ENCODE assay signal across 8 cellular contexts in the genomic region with DNA sequence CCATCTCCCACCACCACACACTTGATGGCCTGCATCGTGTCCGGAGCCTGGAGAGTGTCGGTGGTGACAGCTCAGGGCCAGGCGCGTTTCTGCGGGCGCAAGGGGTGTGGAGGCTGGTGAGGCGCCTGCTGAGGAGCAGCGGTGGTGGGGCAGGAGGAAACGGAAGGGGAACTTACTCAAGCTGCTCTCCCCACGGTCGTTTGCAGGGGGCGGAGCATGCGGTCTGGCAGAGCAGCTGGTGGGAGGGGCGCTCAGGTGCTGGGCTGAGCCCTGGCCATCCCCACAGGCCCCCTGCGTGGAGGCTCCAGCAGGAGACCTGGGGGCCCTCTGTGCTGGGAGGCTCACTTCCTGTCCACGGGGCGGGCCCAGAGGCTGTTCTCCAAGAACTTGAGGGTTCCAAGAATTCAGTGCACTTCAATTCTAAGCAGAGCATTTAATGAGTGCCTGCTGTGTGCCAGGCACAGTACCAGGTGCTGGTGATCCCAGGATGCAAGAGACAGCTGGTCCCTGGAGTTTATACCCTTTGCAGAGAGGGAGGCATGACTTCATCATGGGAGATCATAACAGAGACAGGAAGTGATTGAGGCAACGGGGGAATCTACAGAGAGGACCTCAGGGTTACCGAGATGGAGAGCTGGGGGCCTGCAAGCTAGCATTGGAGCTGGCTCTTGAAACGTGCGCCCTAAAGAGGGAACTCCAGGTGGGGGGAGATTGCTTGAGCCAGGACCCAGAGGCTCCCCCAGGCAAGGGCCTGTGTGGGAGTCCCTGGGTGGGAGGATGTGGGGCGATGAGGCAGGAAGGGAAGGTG. TPM values are rescaled to one million over a fixed set of nuclear protein-coding genes. Genes with fewer than 3 reads are reported as not detected.
DNase-seq lines count a peak whose midpoint lies in the region; ATAC-seq and TF ChIP-seq lines count a peak whose summit lies in the region.

A gene (minus strand): TSS at position 156 of the 808 bp plus-strand sequence. CDS start 121 bp downstream, at position 35.

- peak within 1 kb of the TSS; percentile 19 for H4K5ac ChIP-seq in IMR-90 (ENCODE audit: low read depth, low read length)

- H4K91ac ChIP-seq in IMR-90 (ENCODE audit: insufficient read depth, low read depth, low read length) = peak within 1 kb of the TSS; percentile 81

- TF ChIP-seq RAD21 in IMR-90 (IDR thresholded peaks at IDR 0.05; ENCODE audit: low read length) = no peak

- no peak within 1 kb of the TSS for H3K56ac ChIP-seq in IMR-90 (ENCODE audit: extremely low read depth, insufficient read depth, low read length)

- peak within 1 kb of the TSS; percentile 88 for H3K4ac ChIP-seq in IMR-90 (ENCODE audit: low read depth, low read length)

- H3K4me3 ChIP-seq in BJ (ENCODE audit: low read depth, low read length) = peak within 1 kb of the TSS; percentile 39
- H3K4me3 ChIP-seq in IMR-90 (ENCODE audit: insufficient read depth, low read depth, low read length) = peak within 1 kb of the TSS; percentile 34
- peak within 1 kb of the TSS; percentile 63 for H3K4me3 ChIP-seq in WI38 (ENCODE audit: low read depth, low read length)
- H3K4me3 ChIP-seq in right lobe of liver = peak within 1 kb of the TSS; percentile 10 to 47 (median 17)

- peak within 1 kb of the TSS; percentile 95 for H2AFZ ChIP-seq in IMR-90 (replicated peaks; ENCODE audit: low read length, poor library complexity)

- intact Hi-C loops in IMR-90 (cut with micrococcal nuclease) = no loop called here
- intact Hi-C loops in right lobe of liver (cut with DNase I) = no loop called here

- TF ChIP-seq POLR2A in IMR-90 (IDR thresholded peaks at IDR 0.05; ENCODE audit: low read depth, low read length) (no peak), right lobe of liver (IDR thresholded peaks at IDR 0.05) (peak; percentile 17)

- H3K9me1 ChIP-seq in IMR-90 (ENCODE audit: insufficient read depth, low read length) = peaks cover 3% of the 10 kb centered on the region

- H3K27me3 ChIP-seq in BJ (ENCODE audit: control insufficient read depth, insufficient read depth, low read length) = no peaks in the 10 kb centered on the region; the same call in 1 of the 2 replicates
- H3K27me3 ChIP-seq in IMR-90 (ENCODE audit: control insufficient read depth, insufficient read depth, low read length) = no peaks in the 10 kb centered on the region
- no peaks in the 10 kb centered on the region for H3K27me3 ChIP-seq in right lobe of liver

- POLR2A ChIA-PET in BJ (lab: Charles Lee) (no interaction called here), IMR-90 (lab: Charles Lee; ENCODE audit: unreplicated experiment) (no interaction called here)

- H4K20me1 ChIP-seq in IMR-90 (ENCODE audit: insufficient read depth, low read length) = no peaks in the 10 kb centered on the region

- H2BK5ac ChIP-seq in IMR-90 (ENCODE audit: low read depth, low read length, poor library complexity, severe bottlenecking) = peak within 1 kb of the TSS; percentile 12

- dilution Hi-C loops in IMR-90 (cut with HindIII; ENCODE audit: low sequenced_read_pairs, unreplicated experiment) = no loop called here

- peak within 1 kb of the TSS; percentile 95 for H2AK5ac ChIP-seq in IMR-90 (ENCODE audit: low read depth, low read length)

- in situ Hi-C loops in IMR-90 (cut with MboI; ENCODE audit: low sequenced_read_pairs) (no loop called here), T47D (cut with HindIII; ENCODE audit: low pct_unique_long_range_greater_than_20kb, low sequenced_read_pairs) (no loop called here)

- H3K4me2 ChIP-seq in IMR-90 (ENCODE audit: low read depth, low read length) = peak within 1 kb of the TSS; percentile 78

- H3K4me1 ChIP-seq in IMR-90 (ENCODE audit: control insufficient read depth, insufficient read depth, low read length) (peaks cover 14% of the 10 kb centered on the region), right lobe of liver (no peaks in the 10 kb centered on the region)

- 30% methylated on average over 8 of the region's 23 CpGs; no CpG with 5 or more reads in 1 of the 2 experiments for WGBS in IMR-90 (ENCODE audit: extremely low coverage in 2 of 2, insufficient read length in 1 of 2), 2 experiments
- 30% methylated on average over 7 of the region's 23 CpGs for WGBS in right lobe of liver (ENCODE audit: insufficient coverage, low coverage, low lambda C conversion rate, missing lambda C conversion rate)

- H3K36me3 ChIP-seq in BJ (ENCODE audit: control insufficient read depth, insufficient read depth, low read length) (no peaks in the 10 kb centered on the region), IMR-90 (ENCODE audit: control insufficient read depth, insufficient read depth, low read length) (no peaks in the 10 kb centered on the region), right lobe of liver (no peaks in the 10 kb centered on the region)

- H3K79me1 ChIP-seq in IMR-90 (ENCODE audit: low read depth in 1 of 2, low read length in 2 of 2) = peaks cover 8 to 21% of the 10 kb centered on the region in 2 experiments; a peak in 3 of 4 replicates

- H3K9ac ChIP-seq in IMR-90 (ENCODE audit: low read depth, low read length) = peak within 1 kb of the TSS; percentile 33

- peak within 1 kb of the TSS; percentile 66 for H2BK120ac ChIP-seq in IMR-90 (ENCODE audit: low read depth, low read length)

- H3K9me3 ChIP-seq in IMR-90 (ENCODE audit: control insufficient read depth, insufficient read depth, low read length) (no peaks in the 10 kb centered on the region), right lobe of liver (no peaks in the 10 kb centered on the region)

- no peak within 1 kb of the TSS; the same call in 1 of the 2 replicates for H3K27ac ChIP-seq in IMR-90 (ENCODE audit: insufficient read depth, low read length)
- peak within 1 kb of the TSS in 2 of 3 donors; percentile 40 to 67 for H3K27ac ChIP-seq in right lobe of liver

- DNase-seq in BJ (ENCODE audit: low read depth) (no peak), IMR-90 (peak; percentile 57), T47D (ENCODE audit: low read depth in 1 of 2, low spot score in 1 of 2) (peak; percentile 31 to 71), right lobe of liver (peak; percentile 72 to 86 (median 82)), NCI-H1092 (lab: John Stamatoyannopoulos, UW) (no peak)
- DNase-seq in stimulated activated CD8-positive, alpha-beta memory T cell treated with anti-CD3 and anti-CD28 coated beads, Interleukin-15, amount 100 ng/mL, for 24 hours (ENCODE audit: low read depth) = peak; percentile 77

- ATAC-seq in GM19438 (IDR thresholded peaks at IDR 0.05; ENCODE audit: low read depth, unreplicated experiment) (peak; percentile 44), IMR-90 (ENCODE audit: low read depth) (peak; percentile 80), right lobe of liver (peak; percentile 70 to 79 (median 72))

- H4K8ac ChIP-seq in IMR-90 (ENCODE audit: low read depth in 2 of 2, low read length in 2 of 2) = peak within 1 kb of the TSS; percentile 62 to 91

- TF ChIP-seq CTCF in BJ (IDR thresholded peaks at IDR 0.05; ENCODE audit: insufficient read depth, low read depth, low read length) (no peak), IMR-90 (conservative IDR thresholded peaks at IDR 0.05; ENCODE audit: low read depth, low read length) (no peak), WI38 (IDR thresholded peaks at IDR 0.05; ENCODE audit: low read depth, low read length) (no peak), right lobe of liver (IDR thresholded peaks at IDR 0.05) (no peak)

- peak within 1 kb of the TSS; percentile 21; the same call in 1 of the 2 replicates for H2BK20ac ChIP-seq in IMR-90 (ENCODE audit: low read depth, low read length)

- H2AK9ac ChIP-seq in IMR-90 (replicated peaks; ENCODE audit: low read depth, low read length, poor library complexity) = peak within 1 kb of the TSS; percentile 86

- peak within 1 kb of the TSS; percentile 15; the same call in 1 of the 2 replicates for H3K18ac ChIP-seq in IMR-90 (ENCODE audit: low read depth, low read length)

- peak within 1 kb of the TSS; percentile 89 for H3K14ac ChIP-seq in IMR-90 (replicated peaks; ENCODE audit: low read depth, low read length)

- peak within 1 kb of the TSS; percentile 20; the same call in 1 of the 2 replicates for H3K23ac ChIP-seq in IMR-90 (ENCODE audit: low read depth, low read length)

- BruUV-seq in IMR-90 (replicated peaks; lab: Mats Ljungman, UMichigan) = no TSS peak

- H2BK15ac ChIP-seq in IMR-90 (ENCODE audit: low read depth, low read length) = peak within 1 kb of the TSS; percentile 81; the same call in 2 of the 3 replicates

- CTCF ChIA-PET in BJ (lab: Yijun Ruan, JAX) (interaction anchor here (0.6 to 6.9 kb wide), 6 partner anchors 16 to 200 kb away, joined by 3 to 83 read pairs (median 6); no protein-coding TSS in a partner anchor), IMR-90 (lab: Yijun Ruan, JAX) (no interaction called here)

TF ChIP-seq in IMR-90, 13 proteins besides CTCF, POLR2A, EP300 and RAD21:
- TF ChIP-seq SMC3 (IDR thresholded peaks at IDR 0.05; ENCODE audit: low read depth, low read length) = no peak
- TF ChIP-seq, protein P1, sequence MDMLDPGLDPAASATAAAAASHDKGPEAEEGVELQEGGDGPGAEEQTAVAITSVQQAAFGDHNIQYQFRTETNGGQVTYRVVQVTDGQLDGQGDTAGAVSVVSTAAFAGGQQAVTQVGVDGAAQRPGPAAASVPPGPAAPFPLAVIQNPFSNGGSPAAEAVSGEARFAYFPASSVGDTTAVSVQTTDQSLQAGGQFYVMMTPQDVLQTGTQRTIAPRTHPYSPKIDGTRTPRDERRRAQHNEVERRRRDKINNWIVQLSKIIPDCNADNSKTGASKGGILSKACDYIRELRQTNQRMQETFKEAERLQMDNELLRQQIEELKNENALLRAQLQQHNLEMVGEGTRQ (IDR thresholded peaks at IDR 0.05; ENCODE audit: low read depth, low read length) = no peak
- TF ChIP-seq NFE2L2 (IDR thresholded peaks at IDR 0.05; ENCODE audit: low read depth, low read length) = no peak
- TF ChIP-seq, protein P2, sequence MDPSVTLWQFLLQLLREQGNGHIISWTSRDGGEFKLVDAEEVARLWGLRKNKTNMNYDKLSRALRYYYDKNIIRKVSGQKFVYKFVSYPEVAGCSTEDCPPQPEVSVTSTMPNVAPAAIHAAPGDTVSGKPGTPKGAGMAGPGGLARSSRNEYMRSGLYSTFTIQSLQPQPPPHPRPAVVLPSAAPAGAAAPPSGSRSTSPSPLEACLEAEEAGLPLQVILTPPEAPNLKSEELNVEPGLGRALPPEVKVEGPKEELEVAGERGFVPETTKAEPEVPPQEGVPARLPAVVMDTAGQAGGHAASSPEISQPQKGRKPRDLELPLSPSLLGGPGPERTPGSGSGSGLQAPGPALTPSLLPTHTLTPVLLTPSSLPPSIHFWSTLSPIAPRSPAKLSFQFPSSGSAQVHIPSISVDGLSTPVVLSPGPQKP (IDR thresholded peaks at IDR 0.05; ENCODE audit: borderline replicate concordance, low read depth, low read length) = no peak
- TF ChIP-seq RCOR1 (IDR thresholded peaks at IDR 0.05; ENCODE audit: insufficient replicate concordance, low read length) = no peak

RNA-seq across cellular contexts. Expression of the gene that starts here (rescaled TPM):
- polyA plus RNA-seq in BJ (2011; rRNA removed) (13.7 and 25.7 TPM in 2 replicates), IMR-90 (2012; rRNA removed) (72.3 and 77.1 TPM in 2 replicates)
- 14.2 and 18.9 TPM in 2 replicates for polyA minus RNA-seq in BJ (2011; rRNA and poly(A)+ RNA removed)
- total RNA-seq in IMR-90 (2012; rRNA removed) (10.0 and 11.1 TPM in 2 replicates), right lobe of liver (10 to 100 TPM in 1 of 6 experiments, 1 to 10 TPM in 5; 3.4 to 12.9 (median 6.5) TPM)
- 56.9 and 106 TPM in 2 replicates for polyA plus RNA-seq in IMR-90 (2012; cell fraction: cytosol; rRNA removed)
- 33.8 and 79.6 TPM in 2 replicates for polyA plus RNA-seq in IMR-90 (2012; cell fraction: nucleus; rRNA removed; ENCODE audit: low replicate concordance)

Comparison
In these comparisons a context has a peak if more than half of its experiments do, and no peak if none do; other contexts are left out.
1. DNase-seq: peak in IMR-90 (single experiment), T47D (2 of 2), right lobe of liver (3 of 3) and stimulated activated CD8-positive, alpha-beta memory T cell treated with anti-CD3 and anti-CD28 coated beads, Interleukin-15, amount 100 ng/mL, for 24 hours (single experiment); none in BJ (single experiment) and NCI-H1092 (single experiment).
2. Peak in every context shown above with its lines, with median percentiles within 50 percentile points of each other: H3K4me3 ChIP-seq and ATAC-seq.